In genomic region chr1:2875677-2876531, GRCh38 we compare ENCODE assay signal across 1 cellular context.
TF ChIP-seq lines count a peak whose summit lies in the region.

No MANE protein-coding gene starts in this region.

TF ChIP-seq in H1, 55 proteins besides CTCF, POLR2A, EP300 and RAD21 (continued from another document):
- TF ChIP-seq E2F6 (IDR thresholded peaks at IDR 0.05) = no peak
- TF ChIP-seq SP4 (IDR thresholded peaks at IDR 0.05; ENCODE audit: low read length) = no peak
- TF ChIP-seq NANOG (IDR thresholded peaks at IDR 0.05; ENCODE audit: insufficient read depth, low read depth, low read length, poor library complexity, severe bottlenecking) = no peak
- no peak for TF ChIP-seq RXRA (IDR thresholded peaks at IDR 0.05; ENCODE audit: insufficient read depth, low read depth, low read length)
TF ChIP-seq in H1: peak in this region for 0.
